In genomic region chr3:141646760-141647561, GRCh38 we compare ENCODE assay signal across 1 cellular context.
TF ChIP-seq lines count a peak whose summit lies in the region.

No MANE protein-coding gene starts in this region.

TF ChIP-seq in HepG2, 621 proteins besides CTCF, POLR2A, EP300 and RAD21 (continued from another document):
- TF ChIP-seq TEAD3 (CRISPR knock-in tag; optimal IDR thresholded peaks at IDR 0.05; ENCODE audit: borderline replicate concordance): peak; percentile 27
- peak; percentile 34; the same call in 1 of the 2 replicates for TF ChIP-seq CREM (IDR thresholded peaks at IDR 0.05)
- TF ChIP-seq CREM (CRISPR knock-in tag; IDR thresholded peaks at IDR 0.05): no peak
- 0 out of 2 replicates have a peak, but pooled peaks have one; percentile 23 for TF ChIP-seq FOXA3 (CRISPR knock-in tag; IDR thresholded peaks at IDR 0.05)
- TF ChIP-seq GATAD2A (CRISPR knock-in tag; IDR thresholded peaks at IDR 0.05): peak; percentile 28; the same call in 1 of the 2 replicates
- 0 out of 2 replicates have a peak, but pooled peaks have one; percentile 43 for TF ChIP-seq IKZF5 (CRISPR knock-in tag; IDR thresholded peaks at IDR 0.05)
- TF ChIP-seq ZNF644 (CRISPR knock-in tag; IDR thresholded peaks at IDR 0.05; ENCODE audit: low read depth): peak; percentile 46; the same call in 1 of the 2 replicates
- TF ChIP-seq POLR2AphosphoS5 (IDR thresholded peaks at IDR 0.05; ENCODE audit: low read depth, low read length): peak; percentile 71
- no peak for TF ChIP-seq KLF9 (CRISPR knock-in tag; IDR thresholded peaks at IDR 0.05; ENCODE audit: low read depth)
- no peak for TF ChIP-seq DZIP1 (CRISPR knock-in tag; IDR thresholded peaks at IDR 0.05)
- peak; percentile 46; the same call in 1 of the 2 replicates for TF ChIP-seq ZFY (CRISPR knock-in tag; IDR thresholded peaks at IDR 0.05)
